Comparison of ENCODE assay signal across 8 cellular contexts in genomic region chr17:57114085-57114673, GRCh38. TPM values are rescaled to one million over a fixed set of nuclear protein-coding genes. Genes with fewer than 3 reads are reported as not detected.
DNase-seq lines count a peak whose midpoint lies in the region; ATAC-seq, FAIRE-seq and TF ChIP-seq lines count a peak whose summit lies in the region.

No MANE protein-coding gene starts in this region.

- FAIRE-seq in GM19239 (lab: Jason Lieb, UNC) (peak; percentile 86), kidney (lab: Jason Lieb, UNC) (no peak)

- H3K9ac ChIP-seq in kidney (ENCODE audit: low read length in 2 of 2), result no peak overlapping the region

- no peak overlapping the region for H3K4me3 ChIP-seq in adrenal gland
- no peak overlapping the region for H3K4me3 ChIP-seq in kidney (ENCODE audit: low read length in 2 of 2)

- 75 to 87% (median 80%) methylated on average over 4 to 13 of the region's 13 CpGs for WGBS in adrenal gland, 4 donors

- no peak for TF ChIP-seq POLR2A in adrenal gland (IDR thresholded peaks at IDR 0.05)

- TF ChIP-seq CTCF in adrenal gland (IDR thresholded peaks at IDR 0.05) (peak; percentile 61 to 79 (median 78)), kidney (IDR thresholded peaks at IDR 0.05; ENCODE audit: borderline replicate concordance, extremely low read depth, insufficient read depth) (peak; percentile 81)

- H3K27ac ChIP-seq in adrenal gland (no peak overlapping the region), kidney (ENCODE audit: low read depth in 2 of 2, low read length in 2 of 2) (no peak overlapping the region)

- no peaks in the 10 kb centered on the region for H3K9me3 ChIP-seq in adrenal gland (replicated peaks in 1 of 3)
- H3K9me3 ChIP-seq in kidney (ENCODE audit: control insufficient read depth in 1 of 2, low read length in 2 of 2), result no peaks in the 10 kb centered on the region

- H3K27ac Mint-ChIP-seq in T-cell, result no peak overlapping the region

- peak in 3 of 4 experiments; percentile 60 to 69 (median 66) for ATAC-seq in T-cell (replicated peaks in 1 of 4)

- H3K4me3 Mint-ChIP-seq in T-cell, result no peak overlapping the region

- H3K4me1 ChIP-seq in adrenal gland (replicated peaks in 1 of 2) (peaks cover 0 to 6% of the 10 kb centered on the region in 2 donors), kidney (ENCODE audit: control insufficient read depth in 1 of 2, insufficient read depth in 1 of 2, low read depth in 1 of 2, low read length in 2 of 2) (peaks cover 16 to 19% of the 10 kb centered on the region in 2 donors)

- H3K36me3 ChIP-seq in adrenal gland (replicated peaks in 1 of 2), result peaks cover 0 to 58% of the 10 kb centered on the region in 2 donors
- peaks cover 27 to 54% of the 10 kb centered on the region in 2 donors for H3K36me3 ChIP-seq in kidney (ENCODE audit: control insufficient read depth in 1 of 2, insufficient read depth in 2 of 2, low read length in 2 of 2)

- H3K27me3 Mint-ChIP-seq in T-cell, result no peaks in the 10 kb centered on the region

- H3K36me3 Mint-ChIP-seq in T-cell, result peaks cover 48% of the 10 kb centered on the region

- H3K27me3 ChIP-seq in adrenal gland, result no peaks in the 10 kb centered on the region

- peak; percentile 68 for DNase-seq in AG20443 (ENCODE audit: low spot score)
- peak; percentile 63 for DNase-seq in GM19239 (ENCODE audit: insufficient read length, low spot score)
- DNase-seq in T-cell, result peak in 33 of 34 experiments; percentile 13 to 68 (median 52)
- peak; percentile 29 to 78 (median 53) for DNase-seq in adrenal gland
- no peak for DNase-seq in kidney
- peak; percentile 40 to 50 (median 44) for DNase-seq in stimulated activated CD4-positive, alpha-beta T cell treated with anti-CD3 and anti-CD28 coated beads, TNF-alpha, amount 100 ng/mL, for 4 hours (ENCODE audit: low read depth in 3 of 3)
- DNase-seq in NCI-H446 treated with DMSO at 0.1 percent for 48 hours (lab: John Stamatoyannopoulos, UW), result no peak
- no peak for DNase-seq in hippocampal formation (lab: John Stamatoyannopoulos, UW)

- no peaks in the 10 kb centered on the region for H3K9me3 Mint-ChIP-seq in T-cell

- intact Hi-C loops in adrenal gland (cut with DNase I) (no loop called here), kidney (cut with DNase I) (no loop called here)

- CTCF ChIA-PET in T-cell (lab: Charles Lee), result no interaction called here

- no peaks in the 10 kb centered on the region for H3K4me1 Mint-ChIP-seq in T-cell

- POLR2A ChIA-PET in T-cell (lab: Charles Lee), result no interaction called here

RNA-seq across cellular contexts. Expression of gene AKAP1, which starts 29.1 kb away (rescaled TPM):
- total RNA-seq in T-cell, result 10 to 100 TPM; 28.9 to 42.5 (median 35.6) TPM
- total RNA-seq in adrenal gland, result 100 to 1,000 TPM in 1 of 8 donors, 10 to 100 TPM in 7; 25.4 to 259 (median 30.0) TPM
- 10 to 100 TPM; 15.2 to 46.6 (median 16.2) TPM for polyA plus RNA-seq in adrenal gland
- 46.8 TPM for total RNA-seq in kidney
- 24.6 TPM for polyA plus RNA-seq in kidney (ENCODE audit: insufficient read depth, low read depth, low replicate concordance)

Comparison
In these comparisons a context has a peak if more than half of its experiments do, and no peak if none do; other contexts are left out.
1. DNase-seq: peak in AG20443 (single experiment), GM19239 (single experiment), T-cell (33 of 34), adrenal gland (7 of 7) and stimulated activated CD4-positive, alpha-beta T cell treated with anti-CD3 and anti-CD28 coated beads, TNF-alpha, amount 100 ng/mL, for 4 hours (3 of 3); none in kidney (single experiment), NCI-H446 treated with DMSO at 0.1 percent for 48 hours (single experiment) and hippocampal formation (0 of 2).